ENCODE assay signal across 8 cellular contexts in genomic region chr9:70044450-70045307, GRCh38. TPM values are rescaled to one million over a fixed set of nuclear protein-coding genes. Genes with fewer than 3 reads are reported as not detected.
DNase-seq lines count a peak whose midpoint lies in the region; ATAC-seq and TF ChIP-seq lines count a peak whose summit lies in the region.

No MANE protein-coding gene starts in this region.

- H3K4me2 ChIP-seq in MM.1S (ENCODE audit: low read depth, low read length) = peak overlapping the region; percentile 91

- TF ChIP-seq CTCF in MM.1S (IDR thresholded peaks at IDR 0.05; ENCODE audit: low read length) = no peak
- TF ChIP-seq CTCF in endothelial cell (IDR thresholded peaks at IDR 0.05; ENCODE audit: unreplicated experiment) = no peak

- no peaks in the 10 kb centered on the region for H3K36me3 ChIP-seq in MM.1S (replicated peaks; ENCODE audit: insufficient read depth, low read length)
- peaks cover 30% of the 10 kb centered on the region for H3K36me3 ChIP-seq in muscle layer of colon (ENCODE audit: insufficient read depth, low read length)

- peaks cover 26% of the 10 kb centered on the region for H3K79me2 ChIP-seq in MM.1S (ENCODE audit: low read length)

- in situ Hi-C loops in ACHN (cut with HindIII; ENCODE audit: low pct_ligation_motif_present, low pct_unique_long_range_greater_than_20kb, low sequenced_read_pairs) = no loop called here

- H3K9me3 Mint-ChIP-seq in endothelial cell (ENCODE audit: unreplicated experiment) = no peaks in the 10 kb centered on the region

- peak overlapping the region; percentile 74 for H3K4me3 ChIP-seq in MM.1S (ENCODE audit: low read length)
- peak overlapping the region; percentile 87 to 89 for H3K4me3 ChIP-seq in muscle layer of colon (ENCODE audit: low read depth in 1 of 2, low read length in 2 of 2)

- H3K4me3 Mint-ChIP-seq in endothelial cell (ENCODE audit: unreplicated experiment) = peak overlapping the region; percentile 87

- peaks cover 46% of the 10 kb centered on the region for H3F3A ChIP-seq in MM.1S (ENCODE audit: insufficient read depth, low read length)

- H3K4me1 Mint-ChIP-seq in endothelial cell (ENCODE audit: unreplicated experiment) = peaks cover 15% of the 10 kb centered on the region

- no peaks in the 10 kb centered on the region for H4K20me1 ChIP-seq in MM.1S (ENCODE audit: insufficient read depth, low read length)

- H3K4me1 ChIP-seq in MM.1S (ENCODE audit: low read length) (peaks cover 35% of the 10 kb centered on the region), muscle layer of colon (ENCODE audit: insufficient read depth, low read length) (peaks cover 78% of the 10 kb centered on the region)

- H3K27ac ChIP-seq in MM.1S (ENCODE audit: low read length) (peak overlapping the region; percentile 78), muscle layer of colon (ENCODE audit: low read depth, low read length) (peak overlapping the region; percentile 82)

- peak overlapping the region; percentile 25 for H3K27ac Mint-ChIP-seq in endothelial cell (ENCODE audit: unreplicated experiment)

- H3K27me3 ChIP-seq in MM.1S (replicated peaks; ENCODE audit: insufficient read depth, low read length) (no peaks in the 10 kb centered on the region), muscle layer of colon (ENCODE audit: control insufficient read depth in 1 of 2, insufficient read depth in 2 of 2, low read length in 2 of 2) (no peaks in the 10 kb centered on the region)

- DNase-seq in ACHN (peak; percentile 64), MM.1S (peak; percentile 80), endothelial cell (ENCODE audit: low spot score) (peak; percentile 7), HuH-7.5 (ENCODE audit: low spot score) (no peak), NCI-H510A treated with DMSO at 0.1 percent for 48 hours (lab: John Stamatoyannopoulos, UW) (no peak), epidermal melanocyte (ENCODE audit: insufficient read length, low spot score) (no peak)

- H3K9ac ChIP-seq in MM.1S (ENCODE audit: low read length) (peak overlapping the region; percentile 63), muscle layer of colon (ENCODE audit: low read length) (peak overlapping the region; percentile 88)

- ATAC-seq in GM21825 (IDR thresholded peaks at IDR 0.05; ENCODE audit: unreplicated experiment) = no peak

- H3K9me2 ChIP-seq in MM.1S (replicated peaks; ENCODE audit: insufficient read depth, low read length) = no peaks in the 10 kb centered on the region

- H2AFZ ChIP-seq in MM.1S (ENCODE audit: low read length) = peak overlapping the region; percentile 96

- H3K27me3 Mint-ChIP-seq in endothelial cell (ENCODE audit: unreplicated experiment) = peaks cover 14% of the 10 kb centered on the region

- H3K9me3 ChIP-seq in MM.1S (replicated peaks; ENCODE audit: insufficient read depth, low read length) (no peaks in the 10 kb centered on the region), muscle layer of colon (ENCODE audit: low read length) (no peaks in the 10 kb centered on the region)

- H3K36me3 Mint-ChIP-seq in endothelial cell (ENCODE audit: low read depth, unreplicated experiment) = no peaks in the 10 kb centered on the region

RNA-seq across cellular contexts. Expression of gene MAMDC2, which starts 1.0 kb away (rescaled TPM):
- 0.10 TPM for total RNA-seq in endothelial cell (ENCODE audit: unreplicated experiment)

Comparison
In these comparisons a context has a peak if more than half of its experiments do, and no peak if none do; other contexts are left out.
1. DNase-seq: peak in ACHN (single experiment), MM.1S (single experiment) and endothelial cell (single experiment); none in HuH-7.5 (single experiment), NCI-H510A treated with DMSO at 0.1 percent for 48 hours (single experiment) and epidermal melanocyte (single experiment).